Comparison of ENCODE assay signal across 1 cellular context in genomic region chr12:70151993-70152392, GRCh38.
TF ChIP-seq lines count a peak whose summit lies in the region.

No MANE protein-coding gene starts in this region.

TF ChIP-seq in K562, 482 proteins besides CTCF, POLR2A, EP300 and RAD21 (continued from another document):
- TF ChIP-seq CCAR2 (IDR thresholded peaks at IDR 0.05; ENCODE audit: low read depth, low read length) (no peak), PHB (CRISPR knock-in tag; IDR thresholded peaks at IDR 0.05) (no peak), EWSR1 (IDR thresholded peaks at IDR 0.05; ENCODE audit: borderline replicate concordance, low read depth, partially characterized antibody) (no peak), ZNF57 (CRISPR knock-in tag; IDR thresholded peaks at IDR 0.05) (no peak), MEIS2 (IDR thresholded peaks at IDR 0.05; ENCODE audit: partially characterized antibody) (peak; percentile 28), TFAP4 (CRISPR knock-in tag; IDR thresholded peaks at IDR 0.05; ENCODE audit: borderline replicate concordance) (no peak), DIDO1 (tag; IDR thresholded peaks at IDR 0.05; ENCODE audit: low read depth) (no peak)
TF ChIP-seq in K562: peak in this region for 6.
